In genomic region chr12:10211975-10212622, GRCh38 we compare ENCODE assay signal across 8 cellular contexts. TPM values are rescaled to one million over a fixed set of nuclear protein-coding genes. Genes with fewer than 3 reads are reported as not detected.
A peak's percentile ranks its signal among the peaks of the same experiment; 100 is the strongest.
DNase-seq lines count a peak whose midpoint lies in the region; ATAC-seq, FAIRE-seq and TF ChIP-seq lines count a peak whose summit lies in the region.

No MANE protein-coding gene starts in this region.

- H3K4me1 Mint-ChIP-seq in activated naive CD8-positive, alpha-beta T cell treated with anti-CD3 and anti-CD28 coated beads, Interleukin-2, amount 10 ng/mL, durations not matched to agents 7 days and 5 days = peaks cover 25% of the 10 kb centered on the region

- POLR2A ChIA-PET in activated naive CD8-positive, alpha-beta T cell treated with anti-CD3 and anti-CD28 coated beads, Interleukin-2, amount 10 ng/mL, durations not matched to agents 7 days and 5 days (lab: Charles Lee) = interaction anchor here (1.7 to 1.8 kb wide), 2 partner anchors 10 to 174 kb away, joined by 7 to 8 read pairs; no protein-coding TSS in a partner anchor

- ATAC-seq in activated naive CD8-positive, alpha-beta T cell treated with anti-CD3 and anti-CD28 coated beads, Interleukin-2, amount 10 ng/mL, durations not matched to agents 7 days and 5 days (ENCODE audit: low read depth) = peak; percentile 73

- H3K4me3 ChIP-seq in NB4 (ENCODE audit: low read depth, low read length) = peak overlapping the region; percentile 91
- H3K4me3 ChIP-seq in SU-DHL-6 (ENCODE audit: insufficient read depth, low read length, poor library complexity, severe bottlenecking) = peak overlapping the region; percentile 57
- H3K4me3 ChIP-seq in neutrophil (ENCODE audit: low read depth in 1 of 2, low read length in 1 of 2) = peak overlapping the region; percentile 90 to 94
- H3K4me3 ChIP-seq in subcutaneous abdominal adipose tissue (ENCODE audit: low read depth in 1 of 5, low read length in 5 of 5) = peak overlapping the region; percentile 62 to 99 (median 90)

- H3K4me2 ChIP-seq in SU-DHL-6 (ENCODE audit: low read depth, low read length, poor library complexity, severe bottlenecking) = peak overlapping the region; percentile 84

- H3K9me2 ChIP-seq in SU-DHL-6 (replicated peaks; ENCODE audit: insufficient read depth, low read length) = no peaks in the 10 kb centered on the region

- peak overlapping the region; percentile 44 for H3K9ac ChIP-seq in SU-DHL-6 (ENCODE audit: low read length)
- peak overlapping the region in 4 of 5 donors; percentile 91 to 99 (median 96) for H3K9ac ChIP-seq in subcutaneous abdominal adipose tissue (ENCODE audit: low read length in 5 of 5)

- H3K27me3 ChIP-seq in SU-DHL-6 (ENCODE audit: low read length) (no peaks in the 10 kb centered on the region), neutrophil (no peaks in the 10 kb centered on the region), subcutaneous abdominal adipose tissue (ENCODE audit: control insufficient read depth in 5 of 5, insufficient read depth in 4 of 5, low read length in 5 of 5) (no peaks in the 10 kb centered on the region)

- H3K27me3 Mint-ChIP-seq in activated naive CD8-positive, alpha-beta T cell treated with anti-CD3 and anti-CD28 coated beads, Interleukin-2, amount 10 ng/mL, durations not matched to agents 7 days and 5 days = peaks cover 5% of the 10 kb centered on the region

- TF ChIP-seq CTCF in D721Med (IDR thresholded peaks at IDR 0.05; ENCODE audit: insufficient read depth, missing control alignments) (no peak), NB4 (IDR thresholded peaks at IDR 0.05; ENCODE audit: low read depth, low read length) (no peak), SU-DHL-6 (IDR thresholded peaks at IDR 0.05; ENCODE audit: insufficient read depth, low read length, poor library complexity, severe bottlenecking) (no peak), neutrophil (IDR thresholded peaks at IDR 0.05) (no peak)

- peak overlapping the region; percentile 95 for H3K4me3 Mint-ChIP-seq in activated naive CD8-positive, alpha-beta T cell treated with anti-CD3 and anti-CD28 coated beads, Interleukin-2, amount 10 ng/mL, durations not matched to agents 7 days and 5 days

- H3K4me1 ChIP-seq in neutrophil (ENCODE audit: control insufficient read depth in 1 of 2, insufficient read depth in 1 of 2, low read depth in 1 of 2, low read length in 1 of 2) = peaks cover 25 to 31% of the 10 kb centered on the region in 2 experiments
- H3K4me1 ChIP-seq in subcutaneous abdominal adipose tissue (ENCODE audit: control insufficient read depth in 5 of 5, insufficient read depth in 5 of 5, low read length in 5 of 5) = peaks cover 0 to 24% (median 19%) of the 10 kb centered on the region in 5 donors

- H3K79me2 ChIP-seq in SU-DHL-6 (ENCODE audit: insufficient read depth, low read length) = no peaks in the 10 kb centered on the region

- H3K27ac ChIP-seq in SU-DHL-6 (ENCODE audit: low read depth, low read length) (no peak overlapping the region), neutrophil (peak overlapping the region; percentile 100), subcutaneous abdominal adipose tissue (ENCODE audit: low read depth, low read length) (peak overlapping the region; percentile 99)

- H3K27ac Mint-ChIP-seq in activated naive CD8-positive, alpha-beta T cell treated with anti-CD3 and anti-CD28 coated beads, Interleukin-2, amount 10 ng/mL, durations not matched to agents 7 days and 5 days = peak overlapping the region; percentile 97

- H3K9me3 ChIP-seq in SU-DHL-6 (ENCODE audit: insufficient read depth, low read length) (no peaks in the 10 kb centered on the region), neutrophil (no peaks in the 10 kb centered on the region), subcutaneous abdominal adipose tissue (ENCODE audit: control insufficient read depth in 5 of 5, low read length in 5 of 5) (no peaks in the 10 kb centered on the region)

- H4K20me1 ChIP-seq in SU-DHL-6 (ENCODE audit: low read depth, low read length) = no peaks in the 10 kb centered on the region

- DNase-seq in D721Med (ENCODE audit: insufficient read length, low spot score) (peak; percentile 76), H4 (ENCODE audit: low spot score) (peak; percentile 100), NB4 (ENCODE audit: low read depth) (peak; percentile 91), glomerular endothelial cell (ENCODE audit: extremely low read depth, low read depth, low spot score) (peak; percentile 95)
- peak; percentile 80 for DNase-seq in activated naive CD8-positive, alpha-beta T cell treated with anti-CD3 and anti-CD28 coated beads, Interleukin-2, amount 10 ng/mL, durations not matched to agents 7 days and 5 days

- H3K36me3 ChIP-seq in SU-DHL-6 (ENCODE audit: low read length) (no peaks in the 10 kb centered on the region), neutrophil (peaks cover 13% of the 10 kb centered on the region), subcutaneous abdominal adipose tissue (ENCODE audit: control insufficient read depth in 5 of 5, insufficient read depth in 5 of 5, low read length in 5 of 5) (peaks cover 0 to 1% (median 0%) of the 10 kb centered on the region in 5 donors)

- no peaks in the 10 kb centered on the region for H3K9me3 Mint-ChIP-seq in activated naive CD8-positive, alpha-beta T cell treated with anti-CD3 and anti-CD28 coated beads, Interleukin-2, amount 10 ng/mL, durations not matched to agents 7 days and 5 days

- FAIRE-seq in D721Med (lab: Jason Lieb, UNC) = no peak

- no peak for TF ChIP-seq POLR2A in NB4 (IDR thresholded peaks at IDR 0.05; ENCODE audit: extremely low read depth, insufficient read length)

- no peaks in the 10 kb centered on the region for H3F3A ChIP-seq in SU-DHL-6 (ENCODE audit: insufficient read depth)

- peak overlapping the region; percentile 89 for H2AFZ ChIP-seq in SU-DHL-6 (ENCODE audit: low read depth, low read length, severe bottlenecking)

- H3K36me3 Mint-ChIP-seq in activated naive CD8-positive, alpha-beta T cell treated with anti-CD3 and anti-CD28 coated beads, Interleukin-2, amount 10 ng/mL, durations not matched to agents 7 days and 5 days = no peaks in the 10 kb centered on the region

RNA-seq across cellular contexts. Expression of gene GABARAPL1, which starts 0.6 kb away (rescaled TPM):
- 73.5 and 75.5 TPM in 2 replicates for total RNA-seq in H4 (2014; rRNA removed; shearing (Covaris generic))
- 10 to 100 TPM; 50.9 to 56.2 TPM for total RNA-seq in activated naive CD8-positive, alpha-beta T cell treated with anti-CD3 and anti-CD28 coated beads, Interleukin-2, amount 10 ng/mL, durations not matched to agents 7 days and 5 days
- total RNA-seq in glomerular endothelial cell = 55.5 TPM in 2 replicates

RNA-seq across cellular contexts. Expression of gene TMEM52B, which starts 33.3 kb away (rescaled TPM):
- 0.10 and 1.5 TPM in 2 replicates for total RNA-seq in H4 (2014; rRNA removed; shearing (Covaris generic))
- total RNA-seq in activated naive CD8-positive, alpha-beta T cell treated with anti-CD3 and anti-CD28 coated beads, Interleukin-2, amount 10 ng/mL, durations not matched to agents 7 days and 5 days = not detected
- not detected in 2 replicates for total RNA-seq in glomerular endothelial cell

RNA-seq across cellular contexts. Expression of gene OLR1, which starts 40.2 kb away (rescaled TPM):
- total RNA-seq in H4 (2014; rRNA removed; shearing (Covaris generic)) = 7.3 and 8.7 TPM in 2 replicates
- not detected for total RNA-seq in activated naive CD8-positive, alpha-beta T cell treated with anti-CD3 and anti-CD28 coated beads, Interleukin-2, amount 10 ng/mL, durations not matched to agents 7 days and 5 days
- 0.64 TPM in 1 of 2 replicates, not detected in the other for total RNA-seq in glomerular endothelial cell
